In genomic region chr4:79626102-79626501, GRCh38 we compare ENCODE assay signal across 17 cellular contexts.
DNase-seq lines count a peak whose midpoint lies in the region; ATAC-seq and TF ChIP-seq lines count a peak whose summit lies in the region.
"Had no signal": no experiment of that assay in that cellular context is flagged by ENCODE, and none has a peak within 500 bp of the region (broad histone marks: within the 10 kb centered on the region; RNA-seq: fewer than 3 reads in every experiment).

No MANE protein-coding gene starts in this region.

- no peaks in the 10 kb centered on the region for H3F3A ChIP-seq in PC-9 (ENCODE audit: insufficient read depth, low read depth)

- H4K20me1 ChIP-seq in PC-9 (ENCODE audit: insufficient read depth): no peaks in the 10 kb centered on the region

- H3K27me3 Mint-ChIP-seq in activated CD4-positive, alpha-beta memory T cell treated with anti-CD3 and anti-CD28 coated beads for 36 hours: no peaks in the 10 kb centered on the region
- H3K27me3 Mint-ChIP-seq: stimulated activated naive CD8-positive, alpha-beta T cell treated with anti-CD3 and anti-CD28 coated beads, Interleukin-15, amount 100 ng/mL, for 72 hours had no signal

- H3K9me3 Mint-ChIP-seq in activated CD4-positive, alpha-beta memory T cell treated with anti-CD3 and anti-CD28 coated beads for 36 hours: no peaks in the 10 kb centered on the region
- H3K9me3 Mint-ChIP-seq: stimulated activated naive CD8-positive, alpha-beta T cell treated with anti-CD3 and anti-CD28 coated beads, Interleukin-15, amount 100 ng/mL, for 72 hours had no signal

- CTCF ChIA-PET in PC-9 (lab: Charles Lee): no interaction called here
- CTCF ChIA-PET in activated CD4-positive, alpha-beta memory T cell treated with anti-CD3 and anti-CD28 coated beads for 36 hours (lab: Charles Lee): no interaction called here

- peaks cover 4% of the 10 kb centered on the region for H3K4me1 Mint-ChIP-seq in activated CD4-positive, alpha-beta memory T cell treated with anti-CD3 and anti-CD28 coated beads for 36 hours (ENCODE audit: low read depth)
- H3K4me1 Mint-ChIP-seq: stimulated activated naive CD8-positive, alpha-beta T cell treated with anti-CD3 and anti-CD28 coated beads, Interleukin-15, amount 100 ng/mL, for 72 hours had no signal

- no peak overlapping the region for H3K4me3 Mint-ChIP-seq in activated CD4-positive, alpha-beta memory T cell treated with anti-CD3 and anti-CD28 coated beads for 36 hours
- H3K4me3 Mint-ChIP-seq: stimulated activated naive CD8-positive, alpha-beta T cell treated with anti-CD3 and anti-CD28 coated beads, Interleukin-15, amount 100 ng/mL, for 72 hours had no signal

- no peaks in the 10 kb centered on the region for H3K27me3 ChIP-seq in PC-9 (ENCODE audit: insufficient read depth, low read depth)
- H3K27me3 ChIP-seq in subcutaneous abdominal adipose tissue (ENCODE audit: control insufficient read depth in 5 of 5, insufficient read depth in 4 of 5, low read length in 5 of 5): no peaks in the 10 kb centered on the region

- H3K36me3 ChIP-seq in KOPT-K1 (ENCODE audit: insufficient read depth, low read length) (no peaks in the 10 kb centered on the region), PC-9 (ENCODE audit: low read depth) (no peaks in the 10 kb centered on the region), subcutaneous abdominal adipose tissue (ENCODE audit: control insufficient read depth in 5 of 5, insufficient read depth in 5 of 5, low read length in 5 of 5) (no peaks in the 10 kb centered on the region)
- H3K36me3 ChIP-seq: HAP-1 had no signal

- H3K4me1 ChIP-seq in PC-9 (replicated peaks; ENCODE audit: insufficient read depth): no peaks in the 10 kb centered on the region
- H3K4me1 ChIP-seq in subcutaneous abdominal adipose tissue (ENCODE audit: control insufficient read depth in 5 of 5, insufficient read depth in 5 of 5, low read length in 5 of 5): peaks cover 0 to 18% (median 8%) of the 10 kb centered on the region in 5 donors
- H3K4me1 ChIP-seq: Caco-2, HAP-1 had no signal

- no peaks in the 10 kb centered on the region for H3K9me2 ChIP-seq in PC-9 (ENCODE audit: insufficient read depth)

- peak overlapping the region; percentile 31; the same call in 1 of the 2 replicates for H3K4me2 ChIP-seq in PC-9

- peak overlapping the region in 2 of 5 donors; percentile 36 to 57 for H3K9ac ChIP-seq in subcutaneous abdominal adipose tissue (ENCODE audit: low read length in 5 of 5)

- no peak overlapping the region for H3K27ac Mint-ChIP-seq in activated CD4-positive, alpha-beta memory T cell treated with anti-CD3 and anti-CD28 coated beads for 36 hours
- H3K27ac Mint-ChIP-seq: stimulated activated naive CD8-positive, alpha-beta T cell treated with anti-CD3 and anti-CD28 coated beads, Interleukin-15, amount 100 ng/mL, for 72 hours had no signal

- POLR2A ChIA-PET in PC-9 (lab: Charles Lee; ENCODE audit: unreplicated experiment): no interaction called here
- POLR2A ChIA-PET in activated CD4-positive, alpha-beta memory T cell treated with anti-CD3 and anti-CD28 coated beads for 36 hours (lab: Charles Lee): no interaction called here

- peak overlapping the region; percentile 44 for H3K27ac ChIP-seq in KOPT-K1 (ENCODE audit: low read depth, low read length, poor library complexity, severe bottlenecking)
- H3K27ac ChIP-seq in PC-9: no peak overlapping the region
- H3K27ac ChIP-seq in subcutaneous abdominal adipose tissue (ENCODE audit: low read depth, low read length): no peak overlapping the region

- no peaks in the 10 kb centered on the region for H3K36me3 Mint-ChIP-seq in activated CD4-positive, alpha-beta memory T cell treated with anti-CD3 and anti-CD28 coated beads for 36 hours

- H3K4me3 ChIP-seq in PC-9 (no peak overlapping the region), fibroblast of villous mesenchyme (ENCODE audit: low read depth, low read length) (peak overlapping the region; percentile 22), subcutaneous abdominal adipose tissue (ENCODE audit: low read depth in 1 of 5, low read length in 5 of 5) (peak overlapping the region in 4 of 5 donors; percentile 31 to 48 (median 40))
- H3K4me3 ChIP-seq: HAP-1 had no signal

- no TSS peak for BruUV-seq in PC-9 (replicated peaks; lab: Mats Ljungman, UMichigan)

- H3K9me3 ChIP-seq in KOPT-K1 (ENCODE audit: insufficient read depth, low read length, poor library complexity, severe bottlenecking): no peaks in the 10 kb centered on the region
- no peaks in the 10 kb centered on the region for H3K9me3 ChIP-seq in PC-9 (ENCODE audit: insufficient read depth, low read depth)
- H3K9me3 ChIP-seq in subcutaneous abdominal adipose tissue (ENCODE audit: control insufficient read depth in 5 of 5, low read length in 5 of 5): no peaks in the 10 kb centered on the region
- H3K9me3 ChIP-seq: Caco-2, HAP-1 had no signal

- TF ChIP-seq CTCF in PC-9 (conservative IDR thresholded peaks at IDR 0.05) (no peak), fibroblast of villous mesenchyme (IDR thresholded peaks at IDR 0.05; ENCODE audit: insufficient read depth, low read depth, low read length) (no peak)

- DNase-seq in PC-9 (no peak), fibroblast of villous mesenchyme (ENCODE audit: low read depth) (peak; percentile 6), NOMO-1 treated with dmso at 0.1 percent for 144 hours (lab: John Stamatoyannopoulos, UW; ENCODE audit: unreplicated experiment) (no peak)
- DNase-seq in activated CD4-positive, alpha-beta memory T cell treated with anti-CD3 and anti-CD28 coated beads for 36 hours: no peak
- DNase-seq: activated CD4-positive, alpha-beta T cell treated with anti-CD3 and anti-CD28 coated beads for 48 hours; activated gamma-delta T cell; Caco-2; foreskin fibroblast; NCI-H2107; NCI-H526; nucleus accumbens; stimulated activated naive CD8-positive, alpha-beta T cell treated with anti-CD3 and anti-CD28 coated beads, Interleukin-15, amount 100 ng/mL, for 72 hours had no signal

- no peaks in the 10 kb centered on the region for H3K79me2 ChIP-seq in PC-9 (ENCODE audit: low read depth)

- H2AFZ ChIP-seq in PC-9: peak overlapping the region; percentile 48

- intact Hi-C loops in PC-9 (cut with micrococcal nuclease; ENCODE audit: unreplicated experiment): no loop called here
- intact Hi-C loops in activated CD4-positive, alpha-beta memory T cell treated with anti-CD3 and anti-CD28 coated beads for 36 hours (cut with micrococcal nuclease): no loop called here

- no peak for ATAC-seq in activated CD4-positive, CD25-positive, alpha-beta regulatory T cell treated with anti-CD3 and anti-CD28 coated beads, Interleukin-2, amount 50 U/mL, for 24 hours
- ATAC-seq: Panc1; stimulated activated naive CD8-positive, alpha-beta T cell treated with anti-CD3 and anti-CD28 coated beads, Interleukin-15, amount 100 ng/mL, for 72 hours had no signal
